Comparison of ENCODE assay signal across 8 cellular contexts in the genomic region with DNA sequence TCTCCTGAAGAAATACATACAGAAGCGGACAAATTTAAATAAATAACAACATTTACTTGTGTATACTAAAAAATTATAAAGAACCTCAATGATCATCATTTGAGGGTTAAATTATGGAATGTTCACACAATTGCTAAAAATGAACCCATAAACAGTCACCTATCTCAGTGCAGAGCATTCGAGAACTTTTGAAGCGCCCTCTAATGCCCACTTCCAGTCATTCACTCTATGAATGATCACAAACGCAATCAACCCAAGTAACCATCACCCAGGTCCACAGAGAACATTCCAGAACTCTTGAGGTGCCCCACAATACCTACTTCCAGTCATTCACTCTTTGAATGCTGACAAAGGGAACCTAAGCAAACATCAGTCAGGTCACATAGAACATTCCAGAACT. TPM values are rescaled to one million over a fixed set of nuclear protein-coding genes. Genes with fewer than 3 reads are reported as not detected.
DNase-seq lines count a peak whose midpoint lies in the region; ATAC-seq and TF ChIP-seq lines count a peak whose summit lies in the region.

No MANE protein-coding gene starts in this region.

- TF ChIP-seq POLR2A in transverse colon (IDR thresholded peaks at IDR 0.05) = no peak

- no peaks in the 10 kb centered on the region for H3K4me1 ChIP-seq in transverse colon

- H3K36me3 ChIP-seq in transverse colon = no peaks in the 10 kb centered on the region

- H3K27ac ChIP-seq in transverse colon = no peak overlapping the region

- H3K4me3 ChIP-seq in GM12875 (ENCODE audit: low read depth, low read length) (no peak overlapping the region), fibroblast of villous mesenchyme (ENCODE audit: low read depth, low read length) (no peak overlapping the region), transverse colon (no peak overlapping the region)

- intact Hi-C loops in transverse colon (cut with DNase I; ENCODE audit: low total_unique reads) = no loop called here

- TF ChIP-seq CTCF in GM12875 (IDR thresholded peaks at IDR 0.05; ENCODE audit: borderline replicate concordance, insufficient read depth, low read depth, low read length) = peak; percentile 35; the same call in 1 of the 2 replicates
- TF ChIP-seq CTCF in fibroblast of villous mesenchyme (IDR thresholded peaks at IDR 0.05; ENCODE audit: insufficient read depth, low read depth, low read length) = peak; percentile 49
- peak in 2 of 5 experiments; percentile 17 to 19 for TF ChIP-seq CTCF in transverse colon (IDR thresholded peaks at IDR 0.05)

- in situ Hi-C loops in transverse colon (cut with MboI; ENCODE audit: low pct_ligation_motif_present in 1 of 4, low pct_unique_long_range_greater_than_20kb in 1 of 4, low sequenced_read_pairs in 3 of 4) = loop anchor here in 3 of 4 donors (25.0 kb wide), 2 partner anchors 249 to 274 kb away; no protein-coding TSS in a partner anchor

- no peak for ATAC-seq in GM18909 (IDR thresholded peaks at IDR 0.05; ENCODE audit: poor library complexity, unreplicated experiment)

- TF ChIP-seq EP300 in transverse colon (IDR thresholded peaks at IDR 0.05; ENCODE audit: low read depth) = no peak

- 36 to 67% methylated on average over 1 to 4 of the region's 4 CpGs for WGBS in transverse colon (ENCODE audit: low coverage in 1 of 2), 2 donors

- H3K9me3 ChIP-seq in transverse colon = no peaks in the 10 kb centered on the region

- DNase-seq in AG20443 (ENCODE audit: low spot score) (peak; percentile 19), OCI-M1 (lab: John Stamatoyannopoulos, UW) (peak; percentile 52), fibroblast of villous mesenchyme (ENCODE audit: low read depth) (no peak), foreskin melanocyte (no peak), GF-D8 (lab: John Stamatoyannopoulos, UW) (no peak), transverse colon (no peak)

- H3K27me3 ChIP-seq in transverse colon = no peaks in the 10 kb centered on the region

RNA-seq across cellular contexts. Expression of gene PABIR2, which starts 35.2 kb away (rescaled TPM):
- 5.5 and 9.5 TPM in 2 replicates for total RNA-seq in fibroblast of villous mesenchyme
- 10 to 100 TPM in 3 of 4 donors, 1 to 10 TPM in 1; 3.4 to 23.3 (median 14.4) TPM for total RNA-seq in transverse colon

Comparison
In these comparisons a context has a peak if more than half of its experiments do, and no peak if none do; other contexts are left out.
1. DNase-seq: peak in AG20443 (single experiment) and OCI-M1 (single experiment); none in fibroblast of villous mesenchyme (single experiment), foreskin melanocyte (single experiment), GF-D8 (single experiment) and transverse colon (single experiment).